In genomic region chr5:1103505-1104326, GRCh38 we compare ENCODE assay signal across 8 cellular contexts. TPM values are rescaled to one million over a fixed set of nuclear protein-coding genes. Genes with fewer than 3 reads are reported as not detected.
DNase-seq lines count a peak whose midpoint lies in the region; ATAC-seq and TF ChIP-seq lines count a peak whose summit lies in the region.

No MANE protein-coding gene starts in this region.

- TF ChIP-seq EP300 in esophagus muscularis mucosa (IDR thresholded peaks at IDR 0.05) = no peak

- H3F3A ChIP-seq in neural progenitor cell (ENCODE audit: low read depth) = peaks cover 38% of the 10 kb centered on the region

- H3K4me1 ChIP-seq in esophagus muscularis mucosa (peaks cover 90 to 100% (median 95%) of the 10 kb centered on the region in 4 donors), neural progenitor cell (peaks cover 62% of the 10 kb centered on the region)

- H2AFZ ChIP-seq in neural progenitor cell (replicated peaks) = no peak overlapping the region

- peak overlapping the region; percentile 0 for H3K4me3 Mint-ChIP-seq in neural progenitor cell

- CTCF ChIA-PET in RWPE1 (lab: Yijun Ruan, JAX) = no interaction called here

- H3K27ac Mint-ChIP-seq in neural progenitor cell = peak overlapping the region; percentile 7

- H3K36me3 Mint-ChIP-seq in neural progenitor cell = no peaks in the 10 kb centered on the region

- no peaks in the 10 kb centered on the region for H3K9me3 ChIP-seq in esophagus muscularis mucosa
- no peaks in the 10 kb centered on the region for H3K9me3 ChIP-seq in neural progenitor cell (ENCODE audit: low read depth)

- 63% methylated on average over 27 of the region's 33 CpGs for WGBS in esophagus muscularis mucosa

- no peaks in the 10 kb centered on the region for H3K27me3 ChIP-seq in esophagus muscularis mucosa
- no peaks in the 10 kb centered on the region for H3K27me3 ChIP-seq in neural progenitor cell
- no peaks in the 10 kb centered on the region for H3K27me3 ChIP-seq in H7 (ENCODE audit: control insufficient read depth, insufficient read depth, low read length)

- H4K20me1 ChIP-seq in neural progenitor cell (ENCODE audit: low read depth) = peaks cover 96% of the 10 kb centered on the region

- DNase-seq in CD1c-positive myeloid dendritic cell (ENCODE audit: extremely low spot score) (peak; percentile 26), RWPE1 (ENCODE audit: low spot score) (no peak), esophagus muscularis mucosa (ENCODE audit: extremely low spot score) (no peak), neural progenitor cell (ENCODE audit: low spot score) (no peak), NCI-H1694 (lab: John Stamatoyannopoulos, UW) (no peak), H7 (no peak), SHP77 (lab: John Stamatoyannopoulos, UW) (no peak)

- H3K36me3 ChIP-seq in esophagus muscularis mucosa = peaks cover 0 to 7% (median 4%) of the 10 kb centered on the region in 4 donors
- H3K36me3 ChIP-seq in neural progenitor cell = no peaks in the 10 kb centered on the region
- H3K36me3 ChIP-seq in H7 (replicated peaks; ENCODE audit: control insufficient read depth, insufficient read depth, low read length) = no peaks in the 10 kb centered on the region

- intact Hi-C loops in esophagus muscularis mucosa (cut with DNase I) = no loop called here

- POLR2A ChIA-PET in RWPE1 (lab: Yijun Ruan, JAX; ENCODE audit: low non-redundant PET) = no interaction called here

- peak overlapping the region; percentile 1 to 33 (median 20) for H3K4me3 ChIP-seq in esophagus muscularis mucosa
- no peak overlapping the region for H3K4me3 ChIP-seq in neural progenitor cell
- no peak overlapping the region for H3K4me3 ChIP-seq in H7 (ENCODE audit: insufficient read depth, low read depth, low read length)

- no peak for TF ChIP-seq POLR2A in esophagus muscularis mucosa (IDR thresholded peaks at IDR 0.05; ENCODE audit: low read depth)

- peaks cover 88% of the 10 kb centered on the region for H3K79me2 ChIP-seq in neural progenitor cell (ENCODE audit: low read depth)

- H3K4me1 Mint-ChIP-seq in neural progenitor cell = peaks cover 51% of the 10 kb centered on the region

- no peaks in the 10 kb centered on the region for H3K9me3 Mint-ChIP-seq in neural progenitor cell

- H3K4me2 ChIP-seq in neural progenitor cell = no peak overlapping the region

- peak overlapping the region; percentile 45 for H3K27ac ChIP-seq in RWPE1
- H3K27ac ChIP-seq in esophagus muscularis mucosa (replicated peaks in 1 of 4) = peak overlapping the region; percentile 50 to 70 (median 60)
- no peak overlapping the region for H3K27ac ChIP-seq in neural progenitor cell

- TF ChIP-seq CTCF in RWPE1 (conservative IDR thresholded peaks at IDR 0.05; ENCODE audit: low read depth) (no peak), esophagus muscularis mucosa (IDR thresholded peaks at IDR 0.05) (no peak), neural progenitor cell (IDR thresholded peaks at IDR 0.05) (no peak)

- H3K27me3 Mint-ChIP-seq in neural progenitor cell (ENCODE audit: insufficient read depth, low read depth) = peaks cover 4% of the 10 kb centered on the region

- no peak for ATAC-seq in GM18858 (IDR thresholded peaks at IDR 0.05; ENCODE audit: unreplicated experiment)

- no peak overlapping the region for H3K9ac ChIP-seq in neural progenitor cell

RNA-seq across cellular contexts. Expression of gene SLC12A7, which starts 8.1 kb away (rescaled TPM):
- total RNA-seq in esophagus muscularis mucosa (10 to 100 TPM; 21.6 to 35.8 (median 25.4) TPM), neural progenitor cell (ENCODE audit: low replicate concordance) (7.5 and 27.3 TPM in 2 replicates)
- total RNA-seq in H7 (2014; rRNA removed; shearing (Covaris generic)) = 17.7 and 19.8 TPM in 2 replicates

Comparison
In these comparisons a context has a peak if more than half of its experiments do, and no peak if none do; other contexts are left out.
1. H3K4me3 ChIP-seq: peak in esophagus muscularis mucosa (4 of 4); none in neural progenitor cell (single experiment) and H7 (single experiment).